ENCODE assay signal across 9 cellular contexts in genomic region chrX:40083979-40084359, GRCh38. TPM values are rescaled to one million over a fixed set of nuclear protein-coding genes. Genes with fewer than 3 reads are reported as not detected.
DNase-seq lines count a peak whose midpoint lies in the region; ATAC-seq, FAIRE-seq and TF ChIP-seq lines count a peak whose summit lies in the region.
"Had no signal": no experiment of that assay in that cellular context is flagged by ENCODE, and none has a peak within 500 bp of the region (broad histone marks: within the 10 kb centered on the region; RNA-seq: fewer than 3 reads in every experiment).

No MANE protein-coding gene starts in this region.

- no peak overlapping the region for H3K27ac ChIP-seq in CD4-positive, alpha-beta T cell (ENCODE audit: low read depth, low read length)
- H3K27ac ChIP-seq in esophagus (ENCODE audit: low read depth in 2 of 2, low read length in 1 of 2), result no peak overlapping the region
- peak overlapping the region in 1 of 4 donors; percentile 39 for H3K27ac ChIP-seq in pancreas

- H3K9me3 Mint-ChIP-seq in CD4-positive, alpha-beta T cell, result no peaks in the 10 kb centered on the region

- H3K4me1 Mint-ChIP-seq in CD4-positive, alpha-beta T cell (ENCODE audit: low read depth), result peaks cover 64% of the 10 kb centered on the region

- peaks cover 3 to 6% of the 10 kb centered on the region in 2 donors for H3K4me1 ChIP-seq in esophagus (ENCODE audit: control insufficient read depth in 2 of 2, insufficient read depth in 2 of 2, low read length in 1 of 2)
- peaks cover 0 to 31% (median 0%) of the 10 kb centered on the region in 3 donors for H3K4me1 ChIP-seq in pancreas

- peak overlapping the region; percentile 89 for H3K4me3 Mint-ChIP-seq in CD4-positive, alpha-beta T cell

- no peak for TF ChIP-seq CTCF in CD4-positive, alpha-beta T cell (IDR thresholded peaks at IDR 0.05)
- no peak for TF ChIP-seq CTCF in pancreas (IDR thresholded peaks at IDR 0.05)

- no peaks in the 10 kb centered on the region for H3K9me3 ChIP-seq in CD4-positive, alpha-beta T cell (ENCODE audit: control insufficient read depth, low read length)
- no peaks in the 10 kb centered on the region for H3K9me3 ChIP-seq in esophagus (ENCODE audit: control insufficient read depth in 2 of 2, insufficient read depth in 1 of 2, low read depth in 1 of 2, low read length in 1 of 2)
- no peaks in the 10 kb centered on the region for H3K9me3 ChIP-seq in pancreas

- no peak for DNase-seq in CD4-positive, alpha-beta T cell
- DNase-seq in RPMI8226, result peak; percentile 18
- peak in 1 of 6 donors; percentile 57 for DNase-seq in pancreas
- DNase-seq in NCI-H1417 treated with DMSO at 0.1 percent for 48 hours (lab: John Stamatoyannopoulos, UW), result no peak
- DNase-seq in pons (ENCODE audit: low spot score), result no peak
- DNase-seq: NCI-H2081 treated with DMSO at 0.1 percent for 48 hours had no signal

- intact Hi-C loops in CD4-positive, alpha-beta T cell (cut with DNase I, micrococcal nuclease), result loop anchor here in 1 of 2 experiments (10.0 kb wide), 1 partner anchor 79 kb away; no protein-coding TSS in a partner anchor
- intact Hi-C loops in pancreas (cut with DNase I), result no loop called here

- no peak for FAIRE-seq in pancreas (lab: Jason Lieb, UNC)

- CTCF ChIA-PET in CD4-positive, alpha-beta T cell (lab: Charles Lee), result interaction anchor here (1.3 kb wide), 1 partner anchor 10 kb away, joined by 3 read pairs; no protein-coding TSS in a partner anchor

- H3K27ac Mint-ChIP-seq in CD4-positive, alpha-beta T cell, result peak overlapping the region; percentile 36

- POLR2A ChIA-PET in CD4-positive, alpha-beta T cell (lab: Charles Lee), result interaction anchor here (4.8 kb wide), 1 partner anchor 14 kb away, joined by 25 read pairs; the partner anchor contains the start of gene BCOR

- no peaks in the 10 kb centered on the region for H3K36me3 ChIP-seq in esophagus (ENCODE audit: control insufficient read depth in 2 of 2, insufficient read depth in 2 of 2, low read length in 1 of 2)
- H3K36me3 ChIP-seq in pancreas, result no peaks in the 10 kb centered on the region

- peaks cover 4% of the 10 kb centered on the region for H3K36me3 Mint-ChIP-seq in CD4-positive, alpha-beta T cell (ENCODE audit: low read depth)

- H3K27me3 Mint-ChIP-seq in CD4-positive, alpha-beta T cell, result no peaks in the 10 kb centered on the region

- 16 to 20% methylated on average over 26 of the region's 26 CpGs for WGBS in esophagus, 2 donors
- 17 to 23% methylated on average over 26 of the region's 26 CpGs for WGBS in pancreas, 2 donors

- no peaks in the 10 kb centered on the region for H3K27me3 ChIP-seq in CD4-positive, alpha-beta T cell (ENCODE audit: control insufficient read depth, insufficient read depth, low read length)
- H3K27me3 ChIP-seq in esophagus (ENCODE audit: control insufficient read depth in 1 of 2, insufficient read depth in 2 of 2, low read length in 2 of 2) (no peaks in the 10 kb centered on the region), pancreas (peaks cover 0 to 9% (median 0%) of the 10 kb centered on the region in 4 donors)

- no peak for ATAC-seq in CD4-positive, alpha-beta T cell (ENCODE audit: poor library complexity)
- ATAC-seq in pancreas (no peak), HG02763 (IDR thresholded peaks at IDR 0.05; ENCODE audit: unreplicated experiment) (no peak), GM18868 (IDR thresholded peaks at IDR 0.05; ENCODE audit: unreplicated experiment) (no peak)

- H3K4me3 ChIP-seq in esophagus (ENCODE audit: low read depth in 1 of 2, low read length in 2 of 2) (peak overlapping the region; percentile 22 to 37), pancreas (peak overlapping the region in 3 of 4 donors; percentile 18 to 40 (median 34))

RNA-seq across cellular contexts. Expression of gene BCOR, which starts 13.8 kb away (rescaled TPM):
- 10 to 100 TPM; 26.1 to 26.3 TPM for total RNA-seq in CD4-positive, alpha-beta T cell
- polyA plus RNA-seq in esophagus (10 to 100 TPM in 1 of 2 donors, 1 to 10 TPM in 1; 9.6 to 10.7 TPM), pancreas (10 to 100 TPM in 1 of 2 donors, 1 to 10 TPM in 1; 6.3 to 14.3 TPM)
- total RNA-seq in pancreas, result 10 to 100 TPM in 5 of 6 donors, 1 to 10 TPM in 1; 9.8 to 18.4 (median 13.2) TPM
